In the genomic region with DNA sequence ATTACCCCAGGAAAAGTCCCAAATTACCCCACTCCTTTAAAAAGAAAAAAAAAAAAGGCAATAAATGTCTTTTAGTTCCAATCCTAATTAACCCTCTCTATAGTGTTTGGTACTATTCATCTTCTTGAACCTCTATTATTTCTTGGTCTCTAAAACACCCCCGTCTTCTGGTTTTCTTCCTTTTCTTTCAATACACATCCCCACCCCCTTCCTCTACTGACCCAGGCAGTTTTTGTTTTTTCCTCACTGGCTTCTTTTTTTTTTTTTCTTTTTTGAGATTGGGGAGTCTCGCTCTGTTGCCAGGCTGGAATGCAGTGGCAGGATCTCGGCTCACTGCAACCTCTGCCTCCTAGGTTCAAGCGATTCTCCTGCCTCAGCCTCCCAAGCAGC, we compare ENCODE assay signal across 13 cellular contexts. TPM values are rescaled to one million over a fixed set of nuclear protein-coding genes. Genes with fewer than 3 reads are reported as not detected.
DNase-seq lines count a peak whose midpoint lies in the region; ATAC-seq and TF ChIP-seq lines count a peak whose summit lies in the region.
"Had no signal": no experiment of that assay in that cellular context is flagged by ENCODE, and none has a peak within 500 bp of the region (broad histone marks: within the 10 kb centered on the region; RNA-seq: fewer than 3 reads in every experiment).

No MANE protein-coding gene starts in this region.

- H3K23ac ChIP-seq in H9 (ENCODE audit: insufficient read length, low read depth, low read length), result no peak overlapping the region

- H3K36me3 Mint-ChIP-seq in H9 (ENCODE audit: insufficient read depth in 1 of 3, low read depth in 3 of 3) (no peaks in the 10 kb centered on the region), brain (peaks cover 65% of the 10 kb centered on the region)
- H3K36me3 Mint-ChIP-seq: natural killer cell had no signal

- no peak overlapping the region for H3K4me3 Mint-ChIP-seq in H9
- peak overlapping the region in 2 of 5 experiments; percentile 5 to 11 for H3K4me3 Mint-ChIP-seq in brain
- H3K4me3 Mint-ChIP-seq: CD4-positive, alpha-beta T cell; natural killer cell had no signal

- H3K27ac Mint-ChIP-seq in H9 (peak overlapping the region in 2 of 3 experiments; percentile 50 to 83; a peak in 2 of 7 replicates), brain (peak overlapping the region in 3 of 5 experiments; percentile 30 to 71 (median 68))
- H3K27ac Mint-ChIP-seq: CD4-positive, alpha-beta T cell had no signal

- no peaks in the 10 kb centered on the region for H3K79me2 ChIP-seq in H9 (ENCODE audit: insufficient read depth, low read length)

- H3K23me2 ChIP-seq in H9 (ENCODE audit: insufficient read length, low read depth, low read length, poor library complexity, severe bottlenecking), result no peaks in the 10 kb centered on the region

- H3K79me1 ChIP-seq in H9 (ENCODE audit: insufficient read depth, low read depth, low read length, poor library complexity, severe bottlenecking), result no peaks in the 10 kb centered on the region

- H3K18ac ChIP-seq in H9 (ENCODE audit: insufficient read length, low read depth, low read length), result no peak overlapping the region

- no peak overlapping the region for H2AFZ ChIP-seq in H9 (ENCODE audit: low read length)

- no peak overlapping the region for H2BK12ac ChIP-seq in H9 (ENCODE audit: insufficient read length, low read depth, low read length)

- TF ChIP-seq POLR2A in right lobe of liver (IDR thresholded peaks at IDR 0.05), result no peak

- no peak overlapping the region for H3K4me2 ChIP-seq in H9 (ENCODE audit: insufficient read depth, insufficient read length, low read length)

- no peaks in the 10 kb centered on the region for H4K20me1 ChIP-seq in H9 (ENCODE audit: control insufficient read depth, insufficient read depth, insufficient read length)

- intact Hi-C loops in right lobe of liver (cut with DNase I), result no loop called here

- peaks cover 7% of the 10 kb centered on the region; the same call in 1 of the 2 replicates for H3K4me1 ChIP-seq in H9 (ENCODE audit: insufficient read depth, low read length)
- peaks cover 0 to 42% (median 23%) of the 10 kb centered on the region in 4 donors for H3K4me1 ChIP-seq in right lobe of liver
- peaks cover 26 to 46% (median 35%) of the 10 kb centered on the region in 3 donors for H3K4me1 ChIP-seq in skeletal muscle tissue (ENCODE audit: control insufficient read depth in 3 of 3, insufficient read depth in 3 of 3, low read length in 3 of 3)

- H3K4me3 ChIP-seq in right lobe of liver, result no peak overlapping the region
- H3K4me3 ChIP-seq in skeletal muscle tissue (ENCODE audit: low read length in 3 of 3), result no peak overlapping the region
- H3K4me3 ChIP-seq: MG63 had no signal

- H2BK20ac ChIP-seq in H9 (ENCODE audit: low read depth, low read length, poor library complexity, severe bottlenecking), result no peak overlapping the region

- H3K27me3 ChIP-seq in H9 (ENCODE audit: insufficient read depth, low read length) (no peaks in the 10 kb centered on the region), right lobe of liver (no peaks in the 10 kb centered on the region), skeletal muscle tissue (ENCODE audit: control insufficient read depth in 3 of 3, insufficient read depth in 3 of 3, low read length in 3 of 3) (no peaks in the 10 kb centered on the region)
- H3K27me3 ChIP-seq: MG63 had no signal

- WGBS in H9 (ENCODE audit: extremely low coverage, insufficient read length, low lambda C conversion rate), result no CpG with 5 or more reads among the region's 4 CpGs
- 92% methylated on average over 4 of the region's 4 CpGs for WGBS in right lobe of liver (ENCODE audit: insufficient coverage, low coverage, low lambda C conversion rate, missing lambda C conversion rate)

- TF ChIP-seq CTCF in H9 (conservative IDR thresholded peaks at IDR 0.05) (no peak), brain (conservative IDR thresholded peaks at IDR 0.05) (no peak), right lobe of liver (IDR thresholded peaks at IDR 0.05) (no peak)

- no peak for DNase-seq in H9
- no peak for DNase-seq in right lobe of liver
- DNase-seq in glomerular visceral epithelial cell (ENCODE audit: extremely low spot score), result no peak
- DNase-seq in central memory CD4-positive, alpha-beta T cell, result no peak
- no peak for DNase-seq in NCI-H446 treated with DMSO at 0.1 percent for 48 hours (lab: John Stamatoyannopoulos, UW)
- DNase-seq: CD4-positive, alpha-beta T cell; natural killer cell; SHP77 had no signal

- no peak overlapping the region for H4K91ac ChIP-seq in H9 (ENCODE audit: insufficient read length, low read depth, low read length)

- no peaks in the 10 kb centered on the region for H3K36me3 ChIP-seq in right lobe of liver
- H3K36me3 ChIP-seq in skeletal muscle tissue (ENCODE audit: control insufficient read depth in 3 of 3, insufficient read depth in 3 of 3, low read length in 3 of 3), result no peaks in the 10 kb centered on the region

- no peak overlapping the region for H2BK15ac ChIP-seq in H9 (ENCODE audit: low read depth, low read length)

- H3K9me3 Mint-ChIP-seq in H9 (no peaks in the 10 kb centered on the region), brain (no peaks in the 10 kb centered on the region)
- H3K9me3 Mint-ChIP-seq: CD4-positive, alpha-beta T cell; natural killer cell had no signal

- H3K9me3 ChIP-seq in H9 (ENCODE audit: control insufficient read depth, low read depth, low read length) (no peaks in the 10 kb centered on the region), right lobe of liver (no peaks in the 10 kb centered on the region), skeletal muscle tissue (ENCODE audit: control insufficient read depth in 3 of 3, low read length in 3 of 3) (no peaks in the 10 kb centered on the region)
- H3K9me3 ChIP-seq: MG63 had no signal

- H3K9ac ChIP-seq in H9 (ENCODE audit: extremely low read depth, insufficient read length, low read length) (no peak overlapping the region), skeletal muscle tissue (ENCODE audit: low read depth in 1 of 3, low read length in 3 of 3) (no peak overlapping the region)

- ATAC-seq in right lobe of liver, result no peak
- ATAC-seq in HG03432 (IDR thresholded peaks at IDR 0.05; ENCODE audit: unreplicated experiment), result no peak
- ATAC-seq: natural killer cell had no signal

- no peak overlapping the region for H3K4ac ChIP-seq in H9 (ENCODE audit: low read depth, low read length)

- H3K4me1 Mint-ChIP-seq in H9 (peaks cover 7 to 10% of the 10 kb centered on the region in 2 experiments; a peak in 3 of 4 replicates), brain (peaks cover 77% of the 10 kb centered on the region)

- no peak overlapping the region for H2AK5ac ChIP-seq in H9 (ENCODE audit: insufficient read length, low read length)

- no peak overlapping the region for H2BK120ac ChIP-seq in H9 (ENCODE audit: low read depth, low read length, poor library complexity, severe bottlenecking)

- H4K8ac ChIP-seq in H9 (replicated peaks; ENCODE audit: insufficient read length, low read depth, low read length), result no peak overlapping the region

- no peak overlapping the region for H2BK5ac ChIP-seq in H9 (ENCODE audit: insufficient read length, low read length)

- H4K5ac ChIP-seq in H9 (ENCODE audit: insufficient read length, low read depth, low read length), result no peak overlapping the region

- no peak overlapping the region for H3T11ph ChIP-seq in H9 (ENCODE audit: low read length)

- H3K56ac ChIP-seq in H9 (ENCODE audit: insufficient read length, low read depth, low read length), result no peak overlapping the region

- H3K27me3 Mint-ChIP-seq in H9 (ENCODE audit: low read depth), result no peaks in the 10 kb centered on the region
- no peaks in the 10 kb centered on the region for H3K27me3 Mint-ChIP-seq in brain
- H3K27me3 Mint-ChIP-seq: CD4-positive, alpha-beta T cell had no signal

- H3K14ac ChIP-seq in H9 (ENCODE audit: insufficient read depth, low read length), result no peak overlapping the region

- H3K27ac ChIP-seq in H9 (ENCODE audit: insufficient read length, low read depth, low read length) (no peak overlapping the region), right lobe of liver (peak overlapping the region; percentile 72 to 94 (median 72)), skeletal muscle tissue (ENCODE audit: low read depth, low read length) (peak overlapping the region; percentile 57)
- H3K27ac ChIP-seq: HL-60 had no signal

RNA-seq across cellular contexts. Expression of gene EGLN1, which starts 26.1 kb away (rescaled TPM):
- total RNA-seq in H9 (2021) (8.0 and 8.4 TPM in 2 replicates), right lobe of liver (10 to 100 TPM; 19.3 to 66.5 (median 38.9) TPM), skeletal muscle tissue (55.3 TPM)
- polyA plus RNA-seq in brain (ENCODE audit: insufficient read depth, low read depth, low replicate concordance), result 17.8 TPM

RNA-seq across cellular contexts. Expression of gene SPRTN, which starts 57.9 kb away (rescaled TPM):
- total RNA-seq in H9 (2021) (14.8 and 15.3 TPM in 2 replicates), right lobe of liver (1 to 10 TPM; 3.3 to 6.4 (median 4.8) TPM), skeletal muscle tissue (5.7 TPM)
- polyA plus RNA-seq in brain (ENCODE audit: insufficient read depth, low read depth, low replicate concordance), result 5.1 TPM

RNA-seq across cellular contexts. Expression of gene EXOC8, which starts 58.3 kb away (rescaled TPM):
- total RNA-seq in H9 (2021) (10.5 and 10.8 TPM in 2 replicates), right lobe of liver (1 to 10 TPM; 5.7 to 7.8 (median 6.8) TPM), skeletal muscle tissue (12.5 TPM)
- polyA plus RNA-seq in brain (ENCODE audit: insufficient read depth, low read depth, low replicate concordance), result 3.4 TPM
